ENCODE assay signal across 23 cellular contexts in genomic region chr1:115640384-115640783, GRCh38. TPM values are rescaled to one million over a fixed set of nuclear protein-coding genes. Genes with fewer than 3 reads are reported as not detected.
DNase-seq lines count a peak whose midpoint lies in the region; ATAC-seq and TF ChIP-seq lines count a peak whose summit lies in the region.
"Had no signal": no experiment of that assay in that cellular context is flagged by ENCODE, and none has a peak within 500 bp of the region (broad histone marks: within the 10 kb centered on the region; RNA-seq: fewer than 3 reads in every experiment).

No MANE protein-coding gene starts in this region.

- no peak overlapping the region for H3K27ac Mint-ChIP-seq in GM23338
- H3K27ac Mint-ChIP-seq in naive thymus-derived CD8-positive, alpha-beta T cell = no peak overlapping the region
- H3K27ac Mint-ChIP-seq: CD14-positive monocyte; stimulated activated naive CD8-positive, alpha-beta T cell treated with anti-CD3 and anti-CD28 coated beads, Interleukin-15, amount 100 ng/mL, for 72 hours had no signal

- H3K4me3 ChIP-seq in GM23338 (no peak overlapping the region), coronary artery (no peak overlapping the region)
- H3K4me3 ChIP-seq: esophagus squamous epithelium, tibial artery had no signal

- POLR2A ChIA-PET in naive thymus-derived CD8-positive, alpha-beta T cell (lab: Charles Lee) = no interaction called here

- no peak for TF ChIP-seq CTCF in GM23338 (conservative IDR thresholded peaks at IDR 0.05; ENCODE audit: low read depth in 2 of 2)
- TF ChIP-seq CTCF in coronary artery (IDR thresholded peaks at IDR 0.05) = no peak

- peaks cover 17% of the 10 kb centered on the region for H4K20me1 ChIP-seq in GM23338 (replicated peaks; ENCODE audit: insufficient read depth)

- peaks cover 53% of the 10 kb centered on the region for H3K9me3 Mint-ChIP-seq in GM23338
- peaks cover 9 to 62% (median 44%) of the 10 kb centered on the region in 9 donors for H3K9me3 Mint-ChIP-seq in naive thymus-derived CD8-positive, alpha-beta T cell

- H3K27me3 ChIP-seq in GM23338 (ENCODE audit: insufficient read depth) = no peaks in the 10 kb centered on the region
- H3K27me3 ChIP-seq: tibial artery had no signal

- peak overlapping the region; percentile 24; the same call in 2 of the 3 replicates for H3K4me3 Mint-ChIP-seq in GM23338
- H3K4me3 Mint-ChIP-seq in naive thymus-derived CD8-positive, alpha-beta T cell = peak overlapping the region in 8 of 10 donors; percentile 3 to 91 (median 66)

- peaks cover 4% of the 10 kb centered on the region; the same call in 1 of the 2 replicates for H3K9me2 ChIP-seq in GM23338 (ENCODE audit: insufficient read depth)

- H3K27me3 Mint-ChIP-seq in GM23338 (ENCODE audit: insufficient read depth, low read depth, poor library complexity) = peaks cover 25% of the 10 kb centered on the region
- H3K27me3 Mint-ChIP-seq in naive thymus-derived CD8-positive, alpha-beta T cell = peaks cover 21 to 37% (median 31%) of the 10 kb centered on the region in 5 donors

- H3K36me3 Mint-ChIP-seq in GM23338 (ENCODE audit: low read depth) = peaks cover 46% of the 10 kb centered on the region
- peaks cover 3 to 23% (median 10%) of the 10 kb centered on the region in 3 donors for H3K36me3 Mint-ChIP-seq in naive thymus-derived CD8-positive, alpha-beta T cell

- peak; percentile 34 for DNase-seq in DMS 273 (lab: John Stamatoyannopoulos, UW; ENCODE audit: unreplicated experiment)
- DNase-seq in DMS 273 treated with DMSO at 0.1 percent for 48 hours (lab: John Stamatoyannopoulos, UW) = no peak
- no peak for DNase-seq in GM23338 (ENCODE audit: low spot score)
- peak; percentile 43 for DNase-seq in coronary artery (ENCODE audit: low spot score)
- no peak for DNase-seq in naive thymus-derived CD8-positive, alpha-beta T cell
- no peak for DNase-seq in SW480 (ENCODE audit: low spot score)
- DNase-seq: activated naive CD4-positive, alpha-beta T cell treated with Interleukin-2 at 50 U/mL for 16 hours; activated T-cell treated with anti-CD3 and anti-CD28 coated beads, Interleukin-2, amount 50 U/mL, for 1 hour; amygdala; cortex of kidney; esophagus squamous epithelium; foreskin melanocyte; Karpas-422; NCI-H1417 treated with DMSO at 0.1 percent for 48 hours; NCI-H2081; NCI-H226; stimulated activated naive CD8-positive, alpha-beta T cell treated with anti-CD3 and anti-CD28 coated beads, Interleukin-15, amount 100 ng/mL, for 72 hours; SW 1271; tibial artery had no signal

- ATAC-seq in GM23338 (no peak), HG02840 (IDR thresholded peaks at IDR 0.05; ENCODE audit: low FRiP score, unreplicated experiment) (no peak), GM18511 (IDR thresholded peaks at IDR 0.05; ENCODE audit: unreplicated experiment) (no peak)
- no peak for ATAC-seq in naive thymus-derived CD8-positive, alpha-beta T cell
- ATAC-seq: stimulated activated naive CD8-positive, alpha-beta T cell treated with anti-CD3 and anti-CD28 coated beads, Interleukin-15, amount 100 ng/mL, for 72 hours had no signal

- peaks cover 18% of the 10 kb centered on the region for H3K4me1 ChIP-seq in GM23338 (ENCODE audit: insufficient read depth)

- H2AFZ ChIP-seq in GM23338 = no peak overlapping the region

- H3K27ac ChIP-seq in GM23338 (ENCODE audit: low read depth) = no peak overlapping the region
- H3K27ac ChIP-seq in coronary artery = no peak overlapping the region
- H3K27ac ChIP-seq: 22Rv1, esophagus squamous epithelium, tibial artery had no signal

- H3K4me1 Mint-ChIP-seq in GM23338 = peaks cover 17% of the 10 kb centered on the region
- peaks cover 4 to 18% (median 10%) of the 10 kb centered on the region in 4 donors for H3K4me1 Mint-ChIP-seq in naive thymus-derived CD8-positive, alpha-beta T cell
- H3K4me1 Mint-ChIP-seq: stimulated activated naive CD8-positive, alpha-beta T cell treated with anti-CD3 and anti-CD28 coated beads, Interleukin-15, amount 100 ng/mL, for 72 hours had no signal

- H3F3A ChIP-seq in GM23338 (replicated peaks; ENCODE audit: low read depth) = peaks cover 11% of the 10 kb centered on the region; the same call in 1 of the 2 replicates

- no peak overlapping the region for H3K4me2 ChIP-seq in GM23338

- H3K79me2 ChIP-seq in GM23338 (replicated peaks; ENCODE audit: insufficient read depth) = peaks cover 27% of the 10 kb centered on the region

- H3K36me3 ChIP-seq in GM23338 (ENCODE audit: insufficient read depth) = peaks cover 4% of the 10 kb centered on the region; the same call in 1 of the 2 replicates
- H3K36me3 ChIP-seq: esophagus squamous epithelium, tibial artery had no signal

TF ChIP-seq in GM23338, 12 proteins besides CTCF, POLR2A, EP300 and RAD21 (continues in another document):
- no peak for TF ChIP-seq ZNF114 (CRISPR knock-in tag; IDR thresholded peaks at IDR 0.05)
- no peak for TF ChIP-seq EZH2phosphoT487 (IDR thresholded peaks at IDR 0.05; ENCODE audit: unreplicated experiment)
- TF ChIP-seq EZH2 (IDR thresholded peaks at IDR 0.05; ENCODE audit: low read depth, unreplicated experiment) = no peak
- no peak for TF ChIP-seq ZNF331 (CRISPR knock-in tag; IDR thresholded peaks at IDR 0.05; ENCODE audit: low read depth)
- TF ChIP-seq ETS1 (IDR thresholded peaks at IDR 0.05) = no peak
- TF ChIP-seq CREB1 (CRISPR knock-in tag; IDR thresholded peaks at IDR 0.05; ENCODE audit: low read depth) = no peak
- TF ChIP-seq REST (IDR thresholded peaks at IDR 0.05; ENCODE audit: unreplicated experiment) = no peak
- no peak for TF ChIP-seq STAT1 (IDR thresholded peaks at IDR 0.05; ENCODE audit: unreplicated experiment)
- TF ChIP-seq POLR2AphosphoS5 (IDR thresholded peaks at IDR 0.05; ENCODE audit: low read depth) = no peak
- TF ChIP-seq NANOG (IDR thresholded peaks at IDR 0.05; ENCODE audit: borderline replicate concordance) = no peak

RNA-seq across cellular contexts. Expression of gene VANGL1, which starts 1.4 kb away (rescaled TPM):
- 11.7 and 14.4 TPM in 2 replicates for total RNA-seq in GM23338 (2014; rRNA removed; shearing (Covaris generic))
- 3.3 and 4.4 TPM in 2 replicates for polyA plus RNA-seq in GM23338 (2016; fragmentation: Nextera tagmentation; extraction: Ambion mirVana)
- under 1 TPM; 0.22 to 0.55 TPM for total RNA-seq in naive thymus-derived CD8-positive, alpha-beta T cell
- 1 to 10 TPM in 1 of 3 donors, under 1 TPM in 2; 0.22 to 3.4 (median 0.23) TPM for polyA plus RNA-seq in naive thymus-derived CD8-positive, alpha-beta T cell

Comparison
In these comparisons a context has a peak if more than half of its experiments do, and no peak if none do; other contexts are left out.
1. DNase-seq: peak in DMS 273 (single experiment) and coronary artery (single experiment); none in DMS 273 treated with DMSO at 0.1 percent for 48 hours (single experiment), GM23338 (single experiment), naive thymus-derived CD8-positive, alpha-beta T cell (0 of 10) and SW480 (single experiment).